ENCODE assay signal across 8 cellular contexts in the genomic region with DNA sequence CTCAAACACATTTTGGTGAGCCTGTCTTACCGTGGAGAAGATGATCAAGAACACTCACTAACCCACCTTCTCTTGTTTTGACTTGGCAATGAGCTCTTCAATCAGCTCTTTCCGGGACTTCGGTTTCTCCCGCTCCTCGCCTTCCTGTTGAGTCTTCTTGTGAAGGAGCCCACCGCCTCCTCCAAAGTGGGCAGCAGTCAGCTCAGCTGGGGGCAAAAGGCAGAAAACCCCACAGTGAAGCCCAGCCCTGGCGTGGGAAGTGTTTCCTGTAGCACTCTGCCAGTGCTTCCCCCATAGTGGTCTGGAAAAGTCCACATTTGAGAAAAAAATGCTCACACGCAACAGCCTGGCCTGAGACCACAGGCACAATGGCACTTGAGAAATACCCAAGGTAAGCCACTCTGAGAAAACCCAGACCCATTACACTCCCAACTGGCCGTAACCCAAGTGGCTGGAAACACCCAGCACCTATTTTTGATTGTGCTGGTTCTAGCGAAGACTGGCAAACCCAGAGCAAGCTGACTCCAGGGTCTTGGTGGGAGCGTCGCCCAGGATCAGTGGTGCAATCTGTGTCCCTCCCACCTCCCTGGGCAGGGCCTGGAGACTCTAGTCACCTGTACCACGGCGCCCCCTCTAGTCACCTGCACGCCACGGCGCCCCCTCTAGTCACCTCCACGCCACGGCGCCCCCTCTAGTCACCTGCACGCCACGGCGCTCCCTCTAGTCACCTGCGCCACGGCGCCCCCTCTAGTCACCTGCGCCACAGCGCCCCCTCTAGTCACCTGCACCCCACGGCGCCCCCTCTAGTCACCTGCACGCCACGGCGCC. TPM values are rescaled to one million over a fixed set of nuclear protein-coding genes. Genes with fewer than 3 reads are reported as not detected.
DNase-seq lines count a peak whose midpoint lies in the region; ATAC-seq, FAIRE-seq and TF ChIP-seq lines count a peak whose summit lies in the region.

No MANE protein-coding gene starts in this region.

- H3K9me3 Mint-ChIP-seq in activated CD8-positive, alpha-beta T cell treated with anti-CD3 and anti-CD28 coated beads for 36 hours, result no peaks in the 10 kb centered on the region
- H3K9me3 Mint-ChIP-seq in memory B cell, result no peaks in the 10 kb centered on the region

- H3K36me3 Mint-ChIP-seq in activated CD8-positive, alpha-beta T cell treated with anti-CD3 and anti-CD28 coated beads for 36 hours (ENCODE audit: low read depth), result peaks cover 78% of the 10 kb centered on the region
- H3K36me3 Mint-ChIP-seq in memory B cell, result peaks cover 34% of the 10 kb centered on the region

- DNase-seq in GM18507 (ENCODE audit: extremely low spot score, insufficient read length, low read depth) (no peak), memory B cell (ENCODE audit: low spot score in 2 of 2) (peak; percentile 32 to 39), NCI-H510A treated with DMSO at 0.1 percent for 48 hours (lab: John Stamatoyannopoulos, UW) (no peak), DMS153 treated with DMSO at 0.1 percent for 48 hours (lab: John Stamatoyannopoulos, UW; ENCODE audit: unreplicated experiment) (no peak), ACHN (no peak), NCI-H2227 treated with DMSO at 0.1 percent for 48 hours (lab: John Stamatoyannopoulos, UW) (no peak)
- peak; percentile 87 for DNase-seq in activated CD8-positive, alpha-beta T cell treated with anti-CD3 and anti-CD28 coated beads for 36 hours

- peaks cover 59% of the 10 kb centered on the region for H3K4me1 Mint-ChIP-seq in activated CD8-positive, alpha-beta T cell treated with anti-CD3 and anti-CD28 coated beads for 36 hours (ENCODE audit: low read depth)
- peaks cover 21% of the 10 kb centered on the region for H3K4me1 Mint-ChIP-seq in memory B cell

- ATAC-seq in HG02852 (IDR thresholded peaks at IDR 0.05; ENCODE audit: unreplicated experiment), result peak; percentile 64
- peak; percentile 80 for ATAC-seq in activated CD8-positive, alpha-beta T cell treated with anti-CD3 and anti-CD28 coated beads for 36 hours
- peak; percentile 76 for ATAC-seq in memory B cell (ENCODE audit: low read depth)

- peak overlapping the region; percentile 93 for H3K27ac Mint-ChIP-seq in activated CD8-positive, alpha-beta T cell treated with anti-CD3 and anti-CD28 coated beads for 36 hours
- H3K27ac Mint-ChIP-seq in memory B cell, result peak overlapping the region; percentile 93

- peak; percentile 80 for FAIRE-seq in GM18507 (lab: Jason Lieb, UNC)

- CTCF ChIA-PET in activated CD8-positive, alpha-beta T cell treated with anti-CD3 and anti-CD28 coated beads for 36 hours (lab: Charles Lee), result interaction anchor here (0.8 to 6.9 kb wide), 16 partner anchors 9 to 539 kb away, joined by 3 to 59 read pairs (median 3); a partner anchor contains a TSS

- no peak for TF ChIP-seq CTCF in activated CD8-positive, alpha-beta T cell treated with anti-CD3 and anti-CD28 coated beads for 36 hours (IDR thresholded peaks at IDR 0.05)

- POLR2A ChIA-PET in activated CD8-positive, alpha-beta T cell treated with anti-CD3 and anti-CD28 coated beads for 36 hours (lab: Charles Lee), result interaction anchor here (0.6 to 13.3 kb wide), 7 partner anchors 8 to 291 kb away, joined by 4 to 121 read pairs (median 5); a partner anchor contains a TSS

- no peaks in the 10 kb centered on the region for H3K27me3 Mint-ChIP-seq in activated CD8-positive, alpha-beta T cell treated with anti-CD3 and anti-CD28 coated beads for 36 hours
- H3K27me3 Mint-ChIP-seq in memory B cell, result no peaks in the 10 kb centered on the region

- intact Hi-C loops in activated CD8-positive, alpha-beta T cell treated with anti-CD3 and anti-CD28 coated beads for 36 hours (cut with micrococcal nuclease), result no loop called here

- in situ Hi-C loops in ACHN (cut with HindIII; ENCODE audit: low pct_ligation_motif_present, low pct_unique_long_range_greater_than_20kb, low sequenced_read_pairs), result no loop called here

- H3K4me3 Mint-ChIP-seq in activated CD8-positive, alpha-beta T cell treated with anti-CD3 and anti-CD28 coated beads for 36 hours, result peak overlapping the region; percentile 41
- H3K4me3 Mint-ChIP-seq in memory B cell, result no peak overlapping the region

RNA-seq across cellular contexts. Expression of a gene that starts 8.6 kb away (rescaled TPM):
- total RNA-seq in activated CD8-positive, alpha-beta T cell treated with anti-CD3 and anti-CD28 coated beads for 36 hours, result 10 to 100 TPM; 76.8 to 77.3 TPM

RNA-seq across cellular contexts. Expression of a gene that starts 8.8 kb away (rescaled TPM):
- 1 to 10 TPM; 2.8 to 3.0 TPM for total RNA-seq in activated CD8-positive, alpha-beta T cell treated with anti-CD3 and anti-CD28 coated beads for 36 hours

Comparison
In these comparisons a context has a peak if more than half of its experiments do, and no peak if none do; other contexts are left out.
1. DNase-seq: peak in activated CD8-positive, alpha-beta T cell treated with anti-CD3 and anti-CD28 coated beads for 36 hours (single experiment) and memory B cell (2 of 2); none in GM18507 (single experiment), NCI-H510A treated with DMSO at 0.1 percent for 48 hours (single experiment), DMS153 treated with DMSO at 0.1 percent for 48 hours (single experiment), ACHN (single experiment) and NCI-H2227 treated with DMSO at 0.1 percent for 48 hours (single experiment).
2. Peak in every context shown above with its lines, with median percentiles within 50 percentile points of each other: ATAC-seq.